In the genomic region with DNA sequence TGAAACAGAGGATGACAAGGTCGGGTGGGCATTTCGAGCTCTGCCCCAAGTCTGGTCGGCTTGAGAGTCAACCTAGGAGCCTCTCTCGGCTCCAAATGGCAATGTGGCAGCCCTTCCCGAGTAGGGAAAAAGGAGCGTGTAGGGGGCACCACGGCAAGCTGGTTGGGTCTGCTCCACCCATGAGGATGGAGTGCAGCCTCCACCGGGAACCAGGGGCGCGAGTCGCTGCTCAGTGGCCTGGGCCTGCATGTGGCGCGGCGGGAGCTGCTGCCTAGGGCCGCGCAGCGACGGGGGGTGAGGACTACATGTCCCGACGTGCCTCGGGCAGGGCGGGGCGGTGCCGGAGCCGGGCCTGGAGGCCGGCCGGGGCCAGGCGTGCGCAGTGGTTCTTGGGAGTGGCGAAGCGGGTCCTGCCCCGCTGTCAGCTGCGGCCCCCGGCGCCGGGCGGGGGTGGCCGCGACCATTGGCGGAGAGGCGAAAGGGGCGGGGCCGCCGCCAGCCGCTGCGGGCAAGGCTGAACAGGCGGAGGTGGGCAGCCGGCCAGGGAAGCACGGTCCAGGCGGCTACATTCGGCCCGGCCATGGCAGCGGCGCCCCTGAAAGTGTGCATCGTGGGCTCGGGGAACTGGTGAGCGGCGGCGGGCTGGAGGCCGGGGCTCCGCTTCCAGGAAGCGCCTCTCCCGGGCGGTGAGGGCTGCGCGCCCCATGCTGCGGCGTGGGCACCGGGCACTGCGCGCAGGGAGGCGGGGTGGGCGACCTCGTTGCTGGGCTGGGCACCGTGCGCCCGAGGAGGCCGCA, we compare ENCODE assay signal across 8 cellular contexts. TPM values are rescaled to one million over a fixed set of nuclear protein-coding genes. Genes with fewer than 3 reads are reported as not detected.
DNase-seq lines count a peak whose midpoint lies in the region; ATAC-seq and TF ChIP-seq lines count a peak whose summit lies in the region.

TSS of gene GPD1L (plus strand) at position 489 of the 797 bp plus-strand sequence. CDS start at position 581, 92 bp downstream.

- peaks cover 9% of the 10 kb centered on the region for H3K9me3 Mint-ChIP-seq in activated naive CD8-positive, alpha-beta T cell (ENCODE audit: low read depth)
- peaks cover 19% of the 10 kb centered on the region for H3K9me3 Mint-ChIP-seq in glutamatergic neuron (ENCODE audit: unreplicated experiment)

- no peaks in the 10 kb centered on the region for H3K79me2 ChIP-seq in osteoblast (ENCODE audit: insufficient read depth, low read length)

- TF ChIP-seq CTCF in GM10248 (IDR thresholded peaks at IDR 0.05; ENCODE audit: control extremely low read depth, extremely low read depth, low read depth, missing control alignments) (no peak), glutamatergic neuron (IDR thresholded peaks at IDR 0.05; ENCODE audit: partially characterized antibody, unreplicated experiment) (no peak), osteoblast (IDR thresholded peaks at IDR 0.05; ENCODE audit: extremely low read depth, low read depth, low read length) (no peak), testis (IDR thresholded peaks at IDR 0.05) (no peak)

- no peak within 1 kb of the TSS for H3K27ac ChIP-seq in osteoblast (ENCODE audit: low read depth, low read length)
- peak within 1 kb of the TSS in 1 of 2 donors; percentile 50 for H3K27ac ChIP-seq in testis

- intact Hi-C loops in testis (cut with DNase I; ENCODE audit: low total_unique reads): no loop called here

- H3K4me1 ChIP-seq in osteoblast (ENCODE audit: insufficient read depth, low read length) (peaks cover 19% of the 10 kb centered on the region), testis (peaks cover 6% of the 10 kb centered on the region)

- H3K36me3 ChIP-seq in osteoblast (ENCODE audit: insufficient read depth, low read length): no peaks in the 10 kb centered on the region
- H3K36me3 ChIP-seq in testis (ENCODE audit: low read depth, missing control alignments): no peaks in the 10 kb centered on the region

- WGBS in testis, 2 donors: 3 to 4% methylated on average over 19 to 46 of the region's 78 CpGs

- DNase-seq in GM10248 (ENCODE audit: extremely low spot score) (peak; percentile 96), NCI-H1092 treated with DMSO at 0.1 percent for 48 hours (lab: John Stamatoyannopoulos, UW) (peak; percentile 83), SKM-1 treated with dmso at 0.1 percent for 144 hours (lab: John Stamatoyannopoulos, UW; ENCODE audit: unreplicated experiment) (peak; percentile 94), glutamatergic neuron (peak; percentile 94), osteoblast (ENCODE audit: insufficient read length, low spot score, missing footprints) (peak; percentile 99), testis (peak; percentile 95)

- peak within 1 kb of the TSS; percentile 98 for H2AFZ ChIP-seq in osteoblast (ENCODE audit: low read length)

- ATAC-seq in HG02623 (IDR thresholded peaks at IDR 0.05; ENCODE audit: unreplicated experiment): peak; percentile 100

- H3K27me3 ChIP-seq in osteoblast (ENCODE audit: insufficient read depth, low read length) (no peaks in the 10 kb centered on the region), testis (no peaks in the 10 kb centered on the region)

- H3K27me3 Mint-ChIP-seq in activated naive CD8-positive, alpha-beta T cell: no peaks in the 10 kb centered on the region
- H3K27me3 Mint-ChIP-seq in glutamatergic neuron (ENCODE audit: unreplicated experiment): peaks cover 7% of the 10 kb centered on the region

- POLR2A ChIA-PET in GM10248 (lab: Yijun Ruan, JAX): no interaction called here

- peak within 1 kb of the TSS; percentile 96 for H3K4me2 ChIP-seq in osteoblast (ENCODE audit: insufficient read depth, low read length)

- H3K27ac Mint-ChIP-seq in activated naive CD8-positive, alpha-beta T cell: peak within 1 kb of the TSS; percentile 88
- no peak within 1 kb of the TSS for H3K27ac Mint-ChIP-seq in glutamatergic neuron (ENCODE audit: unreplicated experiment)

- H3K4me3 ChIP-seq in osteoblast (ENCODE audit: insufficient read depth, low read length) (peak within 1 kb of the TSS; percentile 85), testis (peak within 1 kb of the TSS; percentile 71 to 85)

- H3K36me3 Mint-ChIP-seq in activated naive CD8-positive, alpha-beta T cell: peaks cover 18% of the 10 kb centered on the region
- peaks cover 21% of the 10 kb centered on the region for H3K36me3 Mint-ChIP-seq in glutamatergic neuron (ENCODE audit: unreplicated experiment)

- peak within 1 kb of the TSS; percentile 96 for H3K4me3 Mint-ChIP-seq in activated naive CD8-positive, alpha-beta T cell
- H3K4me3 Mint-ChIP-seq in glutamatergic neuron (ENCODE audit: unreplicated experiment): peak within 1 kb of the TSS; percentile 96

- no peaks in the 10 kb centered on the region for H4K20me1 ChIP-seq in osteoblast (ENCODE audit: insufficient read depth, low read length)

- CTCF ChIA-PET in GM10248 (lab: Yijun Ruan, JAX): interaction anchor here (0.7 to 1.5 kb wide), 3 partner anchors 23 to 363 kb away, joined by 3 to 5 read pairs (median 3); no protein-coding TSS in a partner anchor

- H3K9me3 ChIP-seq in osteoblast (ENCODE audit: low read depth, low read length) (peaks cover 5% of the 10 kb centered on the region), testis (no peaks in the 10 kb centered on the region)

- no peak for TF ChIP-seq POLR2A in testis (IDR thresholded peaks at IDR 0.05)

- H3K4me1 Mint-ChIP-seq in activated naive CD8-positive, alpha-beta T cell (ENCODE audit: low read depth): peaks cover 39% of the 10 kb centered on the region
- H3K4me1 Mint-ChIP-seq in glutamatergic neuron (ENCODE audit: low read depth, unreplicated experiment): peaks cover 6% of the 10 kb centered on the region

RNA-seq across cellular contexts. Expression of gene GPD1L, which starts in this region (rescaled TPM):
- total RNA-seq in glutamatergic neuron (ENCODE audit: unreplicated experiment): 9.1 TPM
- 10.1 and 11.5 TPM in 2 replicates for total RNA-seq in osteoblast
- total RNA-seq in testis: 10 to 100 TPM; 15.4 to 18.4 TPM
- polyA plus RNA-seq in testis (ENCODE audit: insufficient read depth, low read depth, low replicate concordance): 13.4 TPM
